8 cellular contexts compared by ENCODE assay signal in the genomic region with DNA sequence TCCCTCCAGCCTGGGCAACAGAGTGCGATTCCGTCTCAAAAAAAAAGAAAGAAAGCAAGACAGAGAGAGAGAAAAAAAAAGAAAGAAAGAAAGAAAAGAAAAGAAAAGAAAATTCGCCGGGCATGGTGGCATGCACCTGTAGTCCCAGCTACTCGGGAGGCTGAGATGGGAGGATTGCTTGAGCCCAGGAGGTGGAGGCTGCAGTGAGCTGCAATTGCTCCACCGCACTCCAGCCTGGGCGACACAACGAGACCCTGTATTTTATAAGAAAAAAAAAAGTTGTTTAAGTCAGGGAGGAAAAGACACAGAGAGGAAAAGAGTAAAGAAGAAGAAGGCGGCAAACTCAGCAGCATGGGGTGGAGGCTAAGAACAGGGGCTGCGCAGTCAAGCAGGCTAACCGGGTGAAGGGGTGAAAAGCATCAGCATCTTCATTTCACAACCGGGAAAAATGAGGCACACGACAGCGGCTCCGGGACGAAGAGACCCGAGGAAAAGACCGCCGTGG. TPM values are rescaled to one million over a fixed set of nuclear protein-coding genes. Genes with fewer than 3 reads are reported as not detected.
DNase-seq lines count a peak whose midpoint lies in the region; ATAC-seq and TF ChIP-seq lines count a peak whose summit lies in the region.

No MANE protein-coding gene starts in this region.

- peaks cover 15% of the 10 kb centered on the region for H3K79me2 ChIP-seq in Loucy (ENCODE audit: insufficient read depth, low read length)

- H3K4me1 ChIP-seq in Loucy (ENCODE audit: insufficient read depth, low read length, poor library complexity, severe bottlenecking) = peaks cover 11% of the 10 kb centered on the region

- H3K27me3 Mint-ChIP-seq in osteocyte (ENCODE audit: unreplicated experiment) = no peaks in the 10 kb centered on the region

- H3K9ac ChIP-seq in Loucy (ENCODE audit: low read depth, low read length, poor library complexity, severe bottlenecking) = peak overlapping the region; percentile 24

- peak; percentile 7 for ATAC-seq in GM19328 (IDR thresholded peaks at IDR 0.05; ENCODE audit: unreplicated experiment)
- no peak for ATAC-seq in GM21619 (IDR thresholded peaks at IDR 0.05; ENCODE audit: unreplicated experiment)

- peaks cover 21% of the 10 kb centered on the region for H3K4me1 Mint-ChIP-seq in osteocyte (ENCODE audit: unreplicated experiment)

- H3K9me2 ChIP-seq in Loucy (replicated peaks; ENCODE audit: low read depth, low read length) = no peaks in the 10 kb centered on the region

- no peak overlapping the region for H3K27ac Mint-ChIP-seq in osteocyte (ENCODE audit: unreplicated experiment)

- peaks cover 15% of the 10 kb centered on the region; the same call in 1 of the 2 replicates for H3K36me3 ChIP-seq in Loucy (ENCODE audit: insufficient read depth, low read length)

- H3K9me3 ChIP-seq in Loucy (ENCODE audit: insufficient read depth, low read depth, low read length) = no peaks in the 10 kb centered on the region

- H3K27me3 ChIP-seq in Loucy (ENCODE audit: insufficient read depth, low read length, poor library complexity, severe bottlenecking) = no peaks in the 10 kb centered on the region

- no peak for TF ChIP-seq CTCF in Loucy (conservative IDR thresholded peaks at IDR 0.05; ENCODE audit: low read length)
- no peak for TF ChIP-seq CTCF in epithelial cell of esophagus (IDR thresholded peaks at IDR 0.05; ENCODE audit: insufficient read depth, low read depth, low read length, missing control alignments)
- no peak for TF ChIP-seq CTCF in osteocyte (IDR thresholded peaks at IDR 0.05)

- H2AFZ ChIP-seq in Loucy (ENCODE audit: low read length) = peak overlapping the region; percentile 92; the same call in 1 of the 2 replicates

- no peaks in the 10 kb centered on the region for H4K20me1 ChIP-seq in Loucy (ENCODE audit: insufficient read depth, low read length, poor library complexity, severe bottlenecking)

- H3F3A ChIP-seq in Loucy (ENCODE audit: low read depth) = no peaks in the 10 kb centered on the region

- H3K9me3 Mint-ChIP-seq in osteocyte (ENCODE audit: unreplicated experiment) = no peaks in the 10 kb centered on the region

- H3K36me3 Mint-ChIP-seq in osteocyte (ENCODE audit: unreplicated experiment) = peaks cover 6% of the 10 kb centered on the region

- peak overlapping the region; percentile 92 for H3K4me3 Mint-ChIP-seq in osteocyte (ENCODE audit: unreplicated experiment)

- H3K4me3 ChIP-seq in Loucy (ENCODE audit: low read length, poor library complexity, severe bottlenecking) (peak overlapping the region; percentile 92), epithelial cell of esophagus (ENCODE audit: low read length) (peak overlapping the region; percentile 44)

- peak overlapping the region; percentile 61 for H3K4me2 ChIP-seq in Loucy (ENCODE audit: low read depth, low read length, poor library complexity, severe bottlenecking)

- DNase-seq in epithelial cell of esophagus (ENCODE audit: low read depth) = no peak
- no peak for DNase-seq in osteocyte (ENCODE audit: extremely low spot score, unreplicated experiment)
- DNase-seq in NCI-H1092 (lab: John Stamatoyannopoulos, UW) = no peak
- no peak for DNase-seq in AG20443 (ENCODE audit: low spot score)
- no peak for DNase-seq in NCI-H146 treated with DMSO at 0.1 percent for 48 hours (lab: John Stamatoyannopoulos, UW; ENCODE audit: unreplicated experiment)

RNA-seq across cellular contexts. Expression of gene FICD, which starts 0.6 kb away (rescaled TPM):
- total RNA-seq in osteocyte = 5.8 and 6.0 TPM in 2 replicates

RNA-seq across cellular contexts. Expression of gene SART3, which starts 46.5 kb away (rescaled TPM):
- total RNA-seq in osteocyte = 47.2 and 47.5 TPM in 2 replicates

RNA-seq across cellular contexts. Expression of gene ISCU, which starts 47.9 kb away (rescaled TPM):
- 93.9 and 103 TPM in 2 replicates for total RNA-seq in osteocyte
